18 cellular contexts compared by ENCODE assay signal in the genomic region with DNA sequence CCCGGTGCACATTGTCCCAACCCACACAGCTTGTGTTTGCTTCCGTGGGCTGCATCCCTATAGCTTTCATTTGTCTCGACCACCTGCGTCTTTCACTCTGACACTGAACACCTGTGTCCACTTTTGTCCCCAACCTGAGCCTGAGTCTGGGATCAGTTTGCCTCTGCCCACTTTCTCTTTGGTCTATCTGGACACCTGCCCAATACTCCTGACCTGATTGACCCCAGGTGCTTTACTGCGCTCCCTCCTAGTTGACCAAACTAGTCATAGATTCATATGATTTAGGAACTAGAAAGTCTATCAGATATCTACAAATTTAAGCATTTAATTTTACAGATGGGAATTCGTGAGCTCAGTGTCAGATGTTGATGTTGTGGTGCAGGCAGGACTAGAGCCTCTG.
"Had no signal": no experiment of that assay in that cellular context is flagged by ENCODE, and none has a peak within 500 bp of the region (broad histone marks: within the 10 kb centered on the region; RNA-seq: fewer than 3 reads in every experiment).

No MANE protein-coding gene starts in this region.

- H3K4me1 ChIP-seq: heart left ventricle, sigmoid colon, testis, upper lobe of right lung, vagina had no signal

- H3K36me3 ChIP-seq: heart left ventricle, neutrophil, sigmoid colon, tibial nerve, upper lobe of right lung, vagina had no signal

- DNase-seq: dorsolateral prefrontal cortex; effector CD8-positive, alpha-beta T cell; heart left ventricle; hippocampal formation; left colon; mammary epithelial cell; naive thymus-derived CD4-positive, alpha-beta T cell; sigmoid colon; stimulated activated CD4-positive, alpha-beta T cell treated with anti-CD3 and anti-CD28 coated beads, Interleukin-2, amount 100 ng/mL, for 24 hours; stimulated activated CD4-positive, alpha-beta T cell treated with anti-CD3 and anti-CD28 coated beads, Interleukin-4, amount 100 ng/mL, for 4 hours; stimulated activated naive B cell treated with anti-CD40 and anti-IgM and Interleukin-4, amounts not matched to agents 10 μg/mL and 1 μg/mL and 100 μg/mL, for 72 hours; stimulated activated naive CD8-positive, alpha-beta T cell treated with anti-CD3 and anti-CD28 coated beads, Interleukin-15, amount 100 ng/mL, for 72 hours; testis; upper lobe of right lung had no signal

- H3K9me3 ChIP-seq: heart left ventricle, neutrophil, sigmoid colon, testis, tibial nerve, upper lobe of right lung, vagina had no signal

- H3K27ac ChIP-seq: dorsolateral prefrontal cortex, heart left ventricle, neutrophil, sigmoid colon, skin epidermis, testis, tibial nerve, upper lobe of right lung, vagina had no signal

- H3K4me3 ChIP-seq: dorsolateral prefrontal cortex, heart left ventricle, sigmoid colon, skin epidermis, testis, tibial nerve, upper lobe of right lung, vagina had no signal

- H3K27me3 ChIP-seq: dorsolateral prefrontal cortex, heart left ventricle, neutrophil, sigmoid colon, testis, tibial nerve, upper lobe of right lung, vagina had no signal
